ENCODE assay signal across 12 cellular contexts in genomic region chr15:60407406-60407805, GRCh38. TPM values are rescaled to one million over a fixed set of nuclear protein-coding genes. Genes with fewer than 3 reads are reported as not detected.
DNase-seq lines count a peak whose midpoint lies in the region; ATAC-seq, FAIRE-seq and TF ChIP-seq lines count a peak whose summit lies in the region.
"Had no signal": no experiment of that assay in that cellular context is flagged by ENCODE, and none has a peak within 500 bp of the region (broad histone marks: within the 10 kb centered on the region; RNA-seq: fewer than 3 reads in every experiment).

No MANE protein-coding gene starts in this region.

- DNase-seq in EL: peak; percentile 90
- peak; percentile 89 for DNase-seq in RPMI7951 (ENCODE audit: low read depth)
- DNase-seq in fibroblast of lung (ENCODE audit: low read depth in 2 of 2): peak; percentile 72 to 94
- peak; percentile 76 for DNase-seq in renal cortical epithelial cell (ENCODE audit: low read depth)
- DNase-seq in GM12891 (ENCODE audit: insufficient read length, low spot score): no peak
- DNase-seq in NCI-H2196 treated with DMSO at 0.1 percent for 48 hours (lab: John Stamatoyannopoulos, UW; ENCODE audit: unreplicated experiment): no peak
- DNase-seq in COLO829 (ENCODE audit: low spot score): no peak
- DNase-seq: DMS79 treated with DMSO at 0.1 percent for 48 hours, Kasumi-1, nucleus accumbens, Peyer's patch had no signal

- H3K9me3 ChIP-seq in fibroblast of lung (ENCODE audit: control insufficient read depth, insufficient read depth, low read depth, low read length): no peaks in the 10 kb centered on the region
- H3K9me3 ChIP-seq: Peyer's patch had no signal

- peaks cover 23% of the 10 kb centered on the region for H3K4me1 ChIP-seq in fibroblast of lung (ENCODE audit: control insufficient read depth, extremely low read depth, insufficient read depth, low read length)

- peak overlapping the region; percentile 75 for H3K4me2 ChIP-seq in fibroblast of lung (ENCODE audit: extremely low read depth, insufficient read depth, low read length)

- TF ChIP-seq POLR2A in GM12891 (IDR thresholded peaks at IDR 0.05; ENCODE audit: low read depth, low read length): no peak

- H3K36me3 ChIP-seq in fibroblast of lung (ENCODE audit: control insufficient read depth, insufficient read depth, low read length): no peaks in the 10 kb centered on the region
- H3K36me3 ChIP-seq: Peyer's patch had no signal

- H3K79me2 ChIP-seq in fibroblast of lung (ENCODE audit: control insufficient read depth, insufficient read depth, low read length): no peaks in the 10 kb centered on the region

- H3K27ac ChIP-seq in fibroblast of lung (ENCODE audit: insufficient read depth, low read length): peak overlapping the region; percentile 71

- H3K4me3 ChIP-seq in fibroblast of lung (replicated peaks in 1 of 4; ENCODE audit: control extremely low read depth in 1 of 4, insufficient read depth in 1 of 4, low read depth in 3 of 4, low read length in 4 of 4): peak overlapping the region in 2 of 4 experiments; percentile 7 to 14
- H3K4me3 ChIP-seq: Peyer's patch had no signal

- TF ChIP-seq CTCF in fibroblast of lung (conservative IDR thresholded peaks at IDR 0.05 in 1 of 2, IDR thresholded peaks at IDR 0.05 in 1 of 2; ENCODE audit: low read depth in 1 of 2, low read length in 2 of 2): no peak

- H3K9ac ChIP-seq in fibroblast of lung (ENCODE audit: insufficient read depth, low read length): no peak overlapping the region

- H2AFZ ChIP-seq in fibroblast of lung (ENCODE audit: low read length): no peak overlapping the region

- H4K20me1 ChIP-seq in fibroblast of lung (ENCODE audit: control insufficient read depth, extremely low read depth, insufficient read depth, low read length): no peaks in the 10 kb centered on the region

- H3K27me3 ChIP-seq in fibroblast of lung (ENCODE audit: control insufficient read depth, insufficient read depth, low read length): no peaks in the 10 kb centered on the region
- H3K27me3 ChIP-seq: Peyer's patch had no signal

- no peak for FAIRE-seq in GM12891 (lab: Jason Lieb, UNC)

- no peak for ATAC-seq in GM21381 (IDR thresholded peaks at IDR 0.05; ENCODE audit: unreplicated experiment)

TF ChIP-seq in GM12891, 5 proteins besides CTCF, POLR2A, EP300 and RAD21:
- no peak for TF ChIP-seq POLR2AphosphoS5 (IDR thresholded peaks at IDR 0.05; ENCODE audit: low read depth, low read length)
- no peak for TF ChIP-seq PAX5 (IDR thresholded peaks at IDR 0.05; ENCODE audit: insufficient read depth, low read length, severe bottlenecking)
- no peak for TF ChIP-seq SPI1 (IDR thresholded peaks at IDR 0.05; ENCODE audit: low read depth, low read length)
- TF ChIP-seq POU2F2 (IDR thresholded peaks at IDR 0.05; ENCODE audit: low read depth, low read length): no peak
- TF ChIP-seq TAF1 (IDR thresholded peaks at IDR 0.05; ENCODE audit: low read depth, low read length): no peak

RNA-seq across cellular contexts. Expression of gene ANXA2, which starts 9.6 kb away (rescaled TPM):
- total RNA-seq in RPMI7951 (2014; rRNA removed; shearing (Covaris generic)): 4,077 and 4,282 TPM in 2 replicates
- 1,250 and 2,754 TPM in 2 replicates for total RNA-seq in fibroblast of lung
- polyA plus RNA-seq in fibroblast of lung: 4,872 and 6,648 TPM in 2 replicates
- polyA plus RNA-seq in fibroblast of lung (2012): 3,157 and 3,880 TPM in 2 replicates
- polyA minus RNA-seq in fibroblast of lung (ENCODE audit: low replicate concordance): 1,485 and 1,743 TPM in 2 replicates
- 3,594 and 6,130 TPM in 2 replicates for total RNA-seq in renal cortical epithelial cell
- polyA plus RNA-seq in GM12891 (2012; ENCODE audit: low read depth, missing spikeins): 59.1 TPM

Comparison
In these comparisons a context has a peak if more than half of its experiments do, and no peak if none do; other contexts are left out.
1. DNase-seq: peak in EL (single experiment), RPMI7951 (single experiment), fibroblast of lung (2 of 2) and renal cortical epithelial cell (single experiment); none in GM12891 (single experiment), NCI-H2196 treated with DMSO at 0.1 percent for 48 hours (single experiment) and COLO829 (single experiment).